ENCODE assay signal across 26 cellular contexts in the genomic region with DNA sequence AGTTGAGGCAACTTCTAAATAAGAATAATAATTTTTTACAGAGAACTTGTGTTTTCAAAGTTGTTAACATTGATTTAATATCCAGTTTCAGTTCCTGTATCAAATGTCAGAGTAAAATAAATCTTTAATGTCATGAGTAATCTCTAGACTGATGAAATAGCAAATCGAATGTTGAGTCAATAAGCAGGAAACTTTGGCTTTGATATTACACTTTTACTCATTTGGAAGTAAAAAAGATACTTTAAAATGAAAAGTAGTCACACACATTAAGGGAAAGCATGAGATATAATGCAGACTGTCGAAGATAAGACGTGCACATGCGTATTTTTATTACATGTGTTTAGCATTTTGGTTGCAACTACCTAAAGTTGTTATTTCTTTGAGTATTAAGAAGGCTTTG.
DNase-seq lines count a peak whose midpoint lies in the region; ATAC-seq and TF ChIP-seq lines count a peak whose summit lies in the region.
"Had no signal": no experiment of that assay in that cellular context is flagged by ENCODE, and none has a peak within 500 bp of the region (broad histone marks: within the 10 kb centered on the region; RNA-seq: fewer than 3 reads in every experiment).

No MANE protein-coding gene starts in this region.

- no peaks in the 10 kb centered on the region for H3K36me3 ChIP-seq in brain microvascular endothelial cell (replicated peaks)
- H3K36me3 ChIP-seq: thoracic aorta, vagina had no signal

- peak; percentile 48 for ATAC-seq in activated T-helper 17 cell treated with anti-CD3 and anti-CD28 coated beads, Interleukin-2, amount 50 U/mL, for 72 hours (replicated peaks)
- ATAC-seq in HG03045 (IDR thresholded peaks at IDR 0.05; ENCODE audit: unreplicated experiment): no peak
- ATAC-seq: left colon, Right ventricle myocardium inferior had no signal

- H3K36me3 Mint-ChIP-seq in activated naive CD4-positive, alpha-beta T cell treated with anti-CD3 and anti-CD28 coated beads, Interleukin-2, amount 50 U/mL, for 24 hours: no peaks in the 10 kb centered on the region
- no peaks in the 10 kb centered on the region for H3K36me3 Mint-ChIP-seq in activated naive CD4-positive, alpha-beta T cell treated with anti-CD3 and anti-CD28 coated beads for 36 hours (ENCODE audit: low read depth)
- no peaks in the 10 kb centered on the region for H3K36me3 Mint-ChIP-seq in activated T-helper 17 cell treated with anti-CD3 and anti-CD28 coated beads, Interleukin-2, amount 50 U/mL, for 72 hours (ENCODE audit: low read depth)
- no peaks in the 10 kb centered on the region for H3K36me3 Mint-ChIP-seq in activated CD4-positive, alpha-beta memory T cell treated with anti-CD3 and anti-CD28 coated beads, Interleukin-2, amount 10 ng/mL, durations not matched to agents 7 days and 5 days (ENCODE audit: low read depth)
- H3K36me3 Mint-ChIP-seq: CD14-positive monocyte, memory B cell had no signal

- H3K9me3 Mint-ChIP-seq in activated naive CD4-positive, alpha-beta T cell treated with anti-CD3 and anti-CD28 coated beads, Interleukin-2, amount 50 U/mL, for 24 hours: peaks cover 4% of the 10 kb centered on the region
- no peaks in the 10 kb centered on the region for H3K9me3 Mint-ChIP-seq in activated naive CD4-positive, alpha-beta T cell treated with anti-CD3 and anti-CD28 coated beads for 36 hours
- peaks cover 1% of the 10 kb centered on the region for H3K9me3 Mint-ChIP-seq in activated T-helper 17 cell treated with anti-CD3 and anti-CD28 coated beads, Interleukin-2, amount 50 U/mL, for 72 hours
- H3K9me3 Mint-ChIP-seq in activated CD4-positive, alpha-beta memory T cell treated with anti-CD3 and anti-CD28 coated beads, Interleukin-2, amount 10 ng/mL, durations not matched to agents 7 days and 5 days: peaks cover 10% of the 10 kb centered on the region

- no peak overlapping the region for H3K27ac ChIP-seq in brain microvascular endothelial cell
- H3K27ac ChIP-seq: HL-60, thoracic aorta, vagina had no signal

- no peak for DNase-seq in activated naive CD4-positive, alpha-beta T cell treated with anti-CD3 and anti-CD28 coated beads for 36 hours
- DNase-seq in iris pigment epithelial cell (ENCODE audit: low read depth): peak; percentile 7
- DNase-seq in activated CD4-positive, alpha-beta memory T cell treated with anti-CD3 and anti-CD28 coated beads, Interleukin-2, amount 10 ng/mL, durations not matched to agents 7 days and 5 days: no peak
- DNase-seq in head of caudate nucleus: no peak
- DNase-seq in brain microvascular endothelial cell: no peak
- DNase-seq: activated CD8-positive, alpha-beta memory T cell treated with anti-CD3 and anti-CD28 coated beads, Interleukin-2, amount 50 U/mL, for 48 hours; Calu3; dermis blood vessel endothelial cell; DND-41; H9; left colon; NCI-H1105; NCI-H2081 treated with DMSO at 0.1 percent for 48 hours; NCI-H345; NCI-H774; nucleus accumbens had no signal

- CTCF ChIA-PET in activated naive CD4-positive, alpha-beta T cell treated with anti-CD3 and anti-CD28 coated beads for 36 hours (lab: Charles Lee): no interaction called here
- CTCF ChIA-PET in activated CD4-positive, alpha-beta memory T cell treated with anti-CD3 and anti-CD28 coated beads, Interleukin-2, amount 10 ng/mL, durations not matched to agents 7 days and 5 days (lab: Charles Lee): no interaction called here

- H3K27me3 ChIP-seq in brain microvascular endothelial cell (replicated peaks): no peaks in the 10 kb centered on the region
- H3K27me3 ChIP-seq: vagina had no signal

- no peak overlapping the region for H3K4me3 ChIP-seq in brain microvascular endothelial cell (ENCODE audit: low read depth, low read length)
- H3K4me3 ChIP-seq: smooth muscle cell, thoracic aorta, vagina had no signal

- in situ Hi-C loops in brain microvascular endothelial cell (cut with HindIII; ENCODE audit: low pct_ligation_motif_present, low sequenced_read_pairs): no loop called here

- peaks cover 9% of the 10 kb centered on the region for H3K4me1 Mint-ChIP-seq in activated naive CD4-positive, alpha-beta T cell treated with anti-CD3 and anti-CD28 coated beads, Interleukin-2, amount 50 U/mL, for 24 hours
- H3K4me1 Mint-ChIP-seq in activated naive CD4-positive, alpha-beta T cell treated with anti-CD3 and anti-CD28 coated beads for 36 hours (ENCODE audit: low read depth): peaks cover 12% of the 10 kb centered on the region
- peaks cover 4% of the 10 kb centered on the region for H3K4me1 Mint-ChIP-seq in activated T-helper 17 cell treated with anti-CD3 and anti-CD28 coated beads, Interleukin-2, amount 50 U/mL, for 72 hours
- H3K4me1 Mint-ChIP-seq in activated CD4-positive, alpha-beta memory T cell treated with anti-CD3 and anti-CD28 coated beads, Interleukin-2, amount 10 ng/mL, durations not matched to agents 7 days and 5 days: peaks cover 2% of the 10 kb centered on the region
- H3K4me1 Mint-ChIP-seq: CD14-positive monocyte, H9 had no signal

- POLR2A ChIA-PET in activated CD4-positive, alpha-beta memory T cell treated with anti-CD3 and anti-CD28 coated beads, Interleukin-2, amount 10 ng/mL, durations not matched to agents 7 days and 5 days (lab: Charles Lee): no interaction called here

- H3K27ac Mint-ChIP-seq in activated naive CD4-positive, alpha-beta T cell treated with anti-CD3 and anti-CD28 coated beads, Interleukin-2, amount 50 U/mL, for 24 hours: peak overlapping the region; percentile 84
- no peak overlapping the region for H3K27ac Mint-ChIP-seq in activated naive CD4-positive, alpha-beta T cell treated with anti-CD3 and anti-CD28 coated beads for 36 hours
- H3K27ac Mint-ChIP-seq in activated T-helper 17 cell treated with anti-CD3 and anti-CD28 coated beads, Interleukin-2, amount 50 U/mL, for 72 hours: no peak overlapping the region
- no peak overlapping the region for H3K27ac Mint-ChIP-seq in activated CD4-positive, alpha-beta memory T cell treated with anti-CD3 and anti-CD28 coated beads, Interleukin-2, amount 10 ng/mL, durations not matched to agents 7 days and 5 days
- H3K27ac Mint-ChIP-seq: CD14-positive monocyte, memory B cell had no signal

- TF ChIP-seq CTCF in brain microvascular endothelial cell (IDR thresholded peaks at IDR 0.05; ENCODE audit: low read depth, low read length, missing control alignments): no peak

- H3K4me3 Mint-ChIP-seq in activated naive CD4-positive, alpha-beta T cell treated with anti-CD3 and anti-CD28 coated beads, Interleukin-2, amount 50 U/mL, for 24 hours: no peak overlapping the region
- H3K4me3 Mint-ChIP-seq in activated naive CD4-positive, alpha-beta T cell treated with anti-CD3 and anti-CD28 coated beads for 36 hours: no peak overlapping the region
- H3K4me3 Mint-ChIP-seq in activated T-helper 17 cell treated with anti-CD3 and anti-CD28 coated beads, Interleukin-2, amount 50 U/mL, for 72 hours: no peak overlapping the region
- H3K4me3 Mint-ChIP-seq in activated CD4-positive, alpha-beta memory T cell treated with anti-CD3 and anti-CD28 coated beads, Interleukin-2, amount 10 ng/mL, durations not matched to agents 7 days and 5 days: no peak overlapping the region
- H3K4me3 Mint-ChIP-seq: CD14-positive monocyte, H9, memory B cell had no signal

- intact Hi-C loops in activated naive CD4-positive, alpha-beta T cell treated with anti-CD3 and anti-CD28 coated beads for 36 hours (cut with micrococcal nuclease): loop anchor here (1.0 to 2.0 kb wide), 2 partner anchors 163 to 213 kb away; no protein-coding TSS in a partner anchor
- intact Hi-C loops in head of caudate nucleus (cut with DNase I): no loop called here

- H3K27me3 Mint-ChIP-seq in activated naive CD4-positive, alpha-beta T cell treated with anti-CD3 and anti-CD28 coated beads, Interleukin-2, amount 50 U/mL, for 24 hours: no peaks in the 10 kb centered on the region
- H3K27me3 Mint-ChIP-seq in activated naive CD4-positive, alpha-beta T cell treated with anti-CD3 and anti-CD28 coated beads for 36 hours (ENCODE audit: low read depth): no peaks in the 10 kb centered on the region
- no peaks in the 10 kb centered on the region for H3K27me3 Mint-ChIP-seq in activated T-helper 17 cell treated with anti-CD3 and anti-CD28 coated beads, Interleukin-2, amount 50 U/mL, for 72 hours
- H3K27me3 Mint-ChIP-seq in activated CD4-positive, alpha-beta memory T cell treated with anti-CD3 and anti-CD28 coated beads, Interleukin-2, amount 10 ng/mL, durations not matched to agents 7 days and 5 days: peaks cover 2% of the 10 kb centered on the region
